1 cellular context compared by ENCODE assay signal in the genomic region with DNA sequence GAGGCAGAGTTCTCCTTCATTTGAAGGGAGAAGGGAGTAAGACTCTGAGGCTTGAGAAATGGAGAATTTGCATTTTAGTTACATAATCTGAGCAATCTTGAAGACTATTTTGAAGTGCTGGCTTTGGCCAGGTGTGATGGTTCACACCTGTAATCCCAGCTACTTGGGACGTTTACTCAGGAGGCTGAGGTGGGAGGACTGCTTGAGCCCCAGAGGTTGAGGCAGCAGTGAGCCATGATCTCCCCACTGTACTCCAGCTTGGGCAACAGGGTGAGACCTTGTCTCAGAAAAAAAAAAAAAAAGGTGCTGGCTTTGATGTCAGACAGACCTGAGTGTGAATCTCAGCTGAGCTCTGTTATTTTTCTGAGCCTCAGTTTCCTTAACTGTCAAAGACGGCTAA.
TF ChIP-seq lines count a peak whose summit lies in the region.

No MANE protein-coding gene starts in this region.

TF ChIP-seq in HepG2, 621 proteins besides CTCF, POLR2A, EP300 and RAD21:
- TF ChIP-seq ZMYM3 (CRISPR knock-in tag; IDR thresholded peaks at IDR 0.05) (0 out of 2 replicates have a peak, but pooled peaks have one; percentile 31), ZBTB20 (CRISPR knock-in tag; IDR thresholded peaks at IDR 0.05; ENCODE audit: borderline replicate concordance, low read depth) (no peak), RBFOX2 (IDR thresholded peaks at IDR 0.05; ENCODE audit: low read depth, low read length) (no peak), ZNF546 (CRISPR knock-in tag; conservative IDR thresholded peaks at IDR 0.05) (no peak)
- TF ChIP-seq, protein P1, sequence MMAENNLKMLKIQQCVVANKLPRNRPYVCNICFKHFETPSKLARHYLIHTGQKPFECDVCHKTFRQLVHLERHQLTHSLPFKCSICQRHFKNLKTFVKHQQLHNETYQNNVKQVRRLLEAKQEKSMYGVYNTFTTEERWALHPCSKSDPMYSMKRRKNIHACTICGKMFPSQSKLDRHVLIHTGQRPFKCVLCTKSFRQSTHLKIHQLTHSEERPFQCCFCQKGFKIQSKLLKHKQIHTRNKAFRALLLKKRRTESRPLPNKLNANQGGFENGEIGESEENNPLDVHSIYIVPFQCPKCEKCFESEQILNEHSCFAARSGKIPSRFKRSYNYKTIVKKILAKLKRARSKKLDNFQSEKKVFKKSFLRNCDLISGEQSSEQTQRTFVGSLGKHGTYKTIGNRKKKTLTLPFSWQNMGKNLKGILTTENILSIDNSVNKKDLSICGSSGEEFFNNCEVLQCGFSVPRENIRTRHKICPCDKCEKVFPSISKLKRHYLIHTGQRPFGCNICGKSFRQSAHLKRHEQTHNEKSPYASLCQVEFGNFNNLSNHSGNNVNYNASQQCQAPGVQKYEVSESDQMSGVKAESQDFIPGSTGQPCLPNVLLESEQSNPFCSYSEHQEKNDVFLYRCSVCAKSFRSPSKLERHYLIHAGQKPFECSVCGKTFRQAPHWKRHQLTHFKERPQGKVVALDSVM (CRISPR knock-in tag; IDR thresholded peaks at IDR 0.05), result peak; percentile 92
